In the genomic region with DNA sequence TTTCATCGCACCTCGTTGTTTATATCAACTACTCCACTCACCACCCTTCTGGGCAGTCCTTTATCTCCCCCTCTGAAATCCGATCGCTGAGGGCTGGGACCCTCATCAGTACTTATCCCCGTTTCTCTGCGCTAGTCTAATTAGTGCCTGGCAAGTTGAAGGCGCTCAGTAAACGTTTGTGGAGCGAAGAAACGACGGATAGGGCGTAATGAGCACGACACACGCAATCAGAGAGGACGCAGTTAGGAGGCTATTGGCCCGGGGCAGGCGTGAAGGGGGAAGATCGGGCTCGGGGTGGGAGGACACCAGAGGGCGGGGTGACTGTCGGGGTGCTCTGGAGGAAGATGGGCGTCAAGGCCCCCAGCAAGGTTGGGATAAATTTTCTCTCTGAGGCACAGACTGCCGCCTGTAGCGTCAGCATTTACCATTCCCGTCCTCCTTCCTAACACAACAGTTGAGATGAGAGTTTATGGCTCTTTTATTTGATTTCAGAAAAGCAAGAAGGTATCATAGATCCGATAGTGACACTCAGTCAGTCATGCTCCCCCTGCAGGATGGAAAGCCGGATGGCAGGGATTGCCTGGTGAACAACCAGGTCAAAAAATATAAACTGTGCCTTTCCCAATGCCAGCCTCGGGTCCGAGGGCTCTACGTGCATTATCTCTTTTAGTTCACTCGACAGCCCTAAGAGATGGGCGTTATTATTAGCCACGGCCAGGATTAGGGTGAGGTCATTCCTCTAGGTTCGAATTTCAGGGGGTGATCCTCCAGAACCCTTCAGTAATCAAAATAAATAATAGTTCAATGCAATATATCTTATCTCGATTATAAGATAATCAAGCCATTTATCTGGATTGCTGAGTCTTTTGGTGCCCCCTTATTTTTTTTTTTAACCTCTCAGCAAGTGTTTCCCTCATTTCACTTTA, we compare ENCODE assay signal across 8 cellular contexts. TPM values are rescaled to one million over a fixed set of nuclear protein-coding genes. Genes with fewer than 3 reads are reported as not detected.
DNase-seq lines count a peak whose midpoint lies in the region; ATAC-seq and TF ChIP-seq lines count a peak whose summit lies in the region.

No MANE protein-coding gene starts in this region.

- H3K4me1 Mint-ChIP-seq in dendritic cell treated with granulocyte-macrophage colony-stimulating factor and Interleukin-4, amounts not matched to agents 40 ng/mL and 50 ng/mL, for 4 days (ENCODE audit: low read depth): peaks cover 58% of the 10 kb centered on the region

- peak overlapping the region; percentile 98 to 99 (median 98) for H3K27ac ChIP-seq in right lobe of liver

- H3K4me3 ChIP-seq in GM06990 (replicated peaks; ENCODE audit: low read depth, low read length) (peak overlapping the region; percentile 69), right lobe of liver (peak overlapping the region; percentile 51 to 70 (median 64))

- peak overlapping the region; percentile 95 for H3K4me3 Mint-ChIP-seq in dendritic cell treated with granulocyte-macrophage colony-stimulating factor and Interleukin-4, amounts not matched to agents 40 ng/mL and 50 ng/mL, for 4 days

- peak overlapping the region; percentile 99 for H3K27ac Mint-ChIP-seq in dendritic cell treated with granulocyte-macrophage colony-stimulating factor and Interleukin-4, amounts not matched to agents 40 ng/mL and 50 ng/mL, for 4 days

- under 1% methylated on average over 35 of the region's 35 CpGs for WGBS in right lobe of liver (ENCODE audit: insufficient coverage, low coverage, low lambda C conversion rate, missing lambda C conversion rate)

- ATAC-seq in HG03378 (IDR thresholded peaks at IDR 0.05; ENCODE audit: unreplicated experiment) (peak; percentile 42), right lobe of liver (peak; percentile 62 to 74 (median 66)), GM19397 (IDR thresholded peaks at IDR 0.05; ENCODE audit: unreplicated experiment) (no peak)

- no peaks in the 10 kb centered on the region for H3K36me3 ChIP-seq in GM06990 (ENCODE audit: control insufficient read depth, insufficient read depth, low read length)
- no peaks in the 10 kb centered on the region for H3K36me3 ChIP-seq in right lobe of liver

- TF ChIP-seq POLR2A in right lobe of liver (IDR thresholded peaks at IDR 0.05): no peak

- H3K9me3 Mint-ChIP-seq in dendritic cell treated with granulocyte-macrophage colony-stimulating factor and Interleukin-4, amounts not matched to agents 40 ng/mL and 50 ng/mL, for 4 days: no peaks in the 10 kb centered on the region

- no peaks in the 10 kb centered on the region for H3K9me3 ChIP-seq in right lobe of liver

- H3K4me1 ChIP-seq in right lobe of liver: peaks cover 0 to 40% (median 4%) of the 10 kb centered on the region in 4 donors

- H3K27me3 ChIP-seq in GM06990 (replicated peaks; ENCODE audit: control insufficient read depth, insufficient read depth, low read length) (no peaks in the 10 kb centered on the region), right lobe of liver (no peaks in the 10 kb centered on the region)

- DNase-seq in GM06990 (ENCODE audit: extremely low read depth, insufficient read length) (peak; percentile 81), NCI-H69 (lab: John Stamatoyannopoulos, UW) (peak; percentile 91), right lobe of liver (peak; percentile 83 to 88 (median 87))
- peak; percentile 53 to 73 for DNase-seq in activated CD4-positive, alpha-beta T cell treated with anti-CD3 and anti-CD28 coated beads, Interleukin-2, amount 50 U/mL, for 24 hours (ENCODE audit: low read depth in 1 of 2, low spot score in 1 of 2)
- peak; percentile 62 to 74 for DNase-seq in stimulated activated CD4-positive, alpha-beta T cell treated with anti-CD3 and anti-CD28 coated beads, Interleukin-4, amount 100 ng/mL, for 4 hours

- intact Hi-C loops in dendritic cell treated with granulocyte-macrophage colony-stimulating factor and Interleukin-4, amounts not matched to agents 40 ng/mL and 50 ng/mL, for 4 days (cut with micrococcal nuclease): loop anchor here (2.0 kb wide), 1 partner anchor 28 kb away; no protein-coding TSS in a partner anchor
- intact Hi-C loops in right lobe of liver (cut with DNase I): no loop called here

- no peaks in the 10 kb centered on the region for H3K27me3 Mint-ChIP-seq in dendritic cell treated with granulocyte-macrophage colony-stimulating factor and Interleukin-4, amounts not matched to agents 40 ng/mL and 50 ng/mL, for 4 days

- TF ChIP-seq CTCF in GM06990 (IDR thresholded peaks at IDR 0.05; ENCODE audit: insufficient read depth, low read length, poor library complexity, severe bottlenecking) (peak; percentile 86), right lobe of liver (IDR thresholded peaks at IDR 0.05) (peak; percentile 89 to 95 (median 94))

- peaks cover 14% of the 10 kb centered on the region for H3K36me3 Mint-ChIP-seq in dendritic cell treated with granulocyte-macrophage colony-stimulating factor and Interleukin-4, amounts not matched to agents 40 ng/mL and 50 ng/mL, for 4 days (ENCODE audit: low read depth)

RNA-seq across cellular contexts. Expression of a gene that starts 9.5 kb away (rescaled TPM):
- total RNA-seq in right lobe of liver: 10 to 100 TPM; 10.9 to 31.8 (median 13.2) TPM
